ENCODE assay signal across 36 cellular contexts in genomic region chr10:7391748-7392147, GRCh38.
"Had no signal": no experiment of that assay in that cellular context is flagged by ENCODE, and none has a peak within 500 bp of the region (broad histone marks: within the 10 kb centered on the region; RNA-seq: fewer than 3 reads in every experiment).

No MANE protein-coding gene starts in this region.

- H3K27me3 ChIP-seq: adrenal gland, ascending aorta, body of pancreas, brain microvascular endothelial cell, breast epithelium had no signal

- H3K36me3 ChIP-seq: adrenal gland, ascending aorta, brain microvascular endothelial cell, breast epithelium had no signal

- H3K4me3 ChIP-seq: adrenal gland, ascending aorta, body of pancreas, breast epithelium had no signal

- H3K27me3 Mint-ChIP-seq: activated B cell treated with CpG ODN at 0.5 μM for 24 hours; activated CD4-positive, alpha-beta memory T cell treated with anti-CD3 and anti-CD28 coated beads for 36 hours; activated CD4-positive, alpha-beta T cell treated with anti-CD3 and anti-CD28 coated beads, Interleukin-2, amount 10 ng/mL, durations not matched to agents 24 days and 14 days; activated CD8-positive, alpha-beta T cell treated with anti-CD3 and anti-CD28 coated beads for 36 hours; activated naive CD8-positive, alpha-beta T cell treated with anti-CD3 and anti-CD28 coated beads for 36 hours; activated T-helper 17 cell treated with anti-CD3 and anti-CD28 coated beads, Interleukin-2, amount 50 U/mL, for 72 hours had no signal

- H3K27ac ChIP-seq: adrenal gland, ascending aorta, body of pancreas, brain microvascular endothelial cell, breast epithelium, VCaP had no signal

- H3K4me1 ChIP-seq: ascending aorta, body of pancreas, breast epithelium had no signal

- H3K9me3 Mint-ChIP-seq: activated B cell treated with CpG ODN at 0.5 μM for 24 hours; activated CD4-positive, alpha-beta memory T cell treated with anti-CD3 and anti-CD28 coated beads for 36 hours; activated CD4-positive, alpha-beta T cell treated with anti-CD3 and anti-CD28 coated beads, Interleukin-2, amount 10 ng/mL, durations not matched to agents 24 days and 14 days; activated CD8-positive, alpha-beta T cell treated with anti-CD3 and anti-CD28 coated beads for 36 hours; activated naive CD4-positive, alpha-beta T cell treated with anti-CD3 and anti-CD28 coated beads for 36 hours; activated T-cell treated with anti-CD3 and anti-CD28 coated beads, Interleukin-2, amount 50 U/mL, for 4 hours; activated T-cell treated with anti-CD3 and anti-CD28 coated beads, Interleukin-2, amount 50 U/mL, for 72 hours; activated T-helper 1 cell treated with anti-CD3 and anti-CD28 coated beads, Interleukin-12 subunit alpha, Interleukin-12 subunit beta, Interleukin-2, Interleukin-4 antibody, amounts not matched to agents 30 ng/mL and 10 ng/mL and 1 ng/mL, durations not matched to agents 14 hours and 24 hours and 36 hours; activated T-helper 17 cell treated with anti-CD3 and anti-CD28 coated beads, Interleukin-2, amount 50 U/mL, for 72 hours; T-helper 1 cell treated with Interleukin-12 subunit alpha and Interleukin-12 subunit beta and Interleukin-4 antibody, amounts not matched to agents 30 μg/mL and 1 μg/mL, for 36 hours; T-helper 2 cell treated with Interferon-gamma antibody and Interleukin-4, amounts not matched to agents 5 μg/mL and 100 μg/mL, for 36 hours had no signal

- H3K27ac Mint-ChIP-seq: activated B cell treated with CpG ODN at 0.5 μM for 24 hours; activated CD4-positive, alpha-beta memory T cell treated with anti-CD3 and anti-CD28 coated beads for 36 hours; activated CD4-positive, alpha-beta T cell treated with anti-CD3 and anti-CD28 coated beads, Interleukin-2, amount 10 ng/mL, durations not matched to agents 24 days and 14 days; activated CD8-positive, alpha-beta T cell treated with anti-CD3 and anti-CD28 coated beads for 36 hours; activated naive CD4-positive, alpha-beta T cell treated with anti-CD3 and anti-CD28 coated beads for 36 hours; activated naive CD8-positive, alpha-beta T cell treated with anti-CD3 and anti-CD28 coated beads for 36 hours; activated T-helper 1 cell treated with anti-CD3 and anti-CD28 coated beads, Interleukin-12 subunit alpha, Interleukin-12 subunit beta, Interleukin-2, Interleukin-4 antibody, amounts not matched to agents 30 ng/mL and 10 ng/mL and 1 ng/mL, durations not matched to agents 14 hours and 24 hours and 36 hours; activated T-helper 17 cell treated with anti-CD3 and anti-CD28 coated beads, Interleukin-2, amount 50 U/mL, for 72 hours; T-helper 2 cell treated with Interferon-gamma antibody and Interleukin-4, amounts not matched to agents 5 μg/mL and 100 μg/mL, for 36 hours had no signal

- FAIRE-seq: TTC549 had no signal

- DNase-seq: activated B cell treated with CpG ODN at 0.5 μM for 24 hours; activated CD4-positive, alpha-beta memory T cell treated with anti-CD3 and anti-CD28 coated beads for 36 hours; activated CD4-positive, alpha-beta T cell treated with anti-CD3 and anti-CD28 coated beads for 4 hours; activated CD4-positive, alpha-beta T cell treated with anti-CD3 and anti-CD28 coated beads, Interleukin-2, amount 10 ng/mL, durations not matched to agents 24 days and 14 days; activated CD4-positive, alpha-beta T cell treated with anti-CD3 and anti-CD28 coated beads, Interleukin-2, amount 50 U/mL, for 1 hour; activated CD4-positive, alpha-beta T cell treated with anti-CD3 and anti-CD28 coated beads, Interleukin-2, amount 50 U/mL, for 4 hours; activated CD4-positive, CD25-positive, alpha-beta regulatory T cell treated with anti-CD3 and anti-CD28 coated beads, Interleukin-2, amount 50 U/mL, for 72 hours; activated CD8-positive, alpha-beta memory T cell treated with anti-CD3 and anti-CD28 coated beads, Interleukin-2, amount 50 U/mL, for 4 hours; activated CD8-positive, alpha-beta T cell treated with anti-CD3 and anti-CD28 coated beads for 36 hours; activated effector memory CD4-positive, alpha-beta T cell treated with anti-CD3 and anti-CD28 coated beads, Interleukin-2, amount 50 U/mL, for 16 hours; activated gamma-delta T cell treated with Interleukin-2 at 50 U/mL for 16 hours; activated naive CD4-positive, alpha-beta T cell; activated naive CD4-positive, alpha-beta T cell treated with anti-CD3 and anti-CD28 coated beads for 36 hours; activated naive CD4-positive, alpha-beta T cell treated with anti-CD3 and anti-CD28 coated beads, Interleukin-2, amount 50 U/mL, for 16 hours; activated naive CD8-positive, alpha-beta T cell treated with anti-CD3 and anti-CD28 coated beads for 36 hours; activated T-cell treated with anti-CD3 and anti-CD28 coated beads for 4 hours; activated T-cell treated with anti-CD3 and anti-CD28 coated beads, Interleukin-2, amount 50 U/mL, for 1 hour; activated T-cell treated with anti-CD3 and anti-CD28 coated beads, Interleukin-2, amount 50 U/mL, for 4 hours; activated T-cell treated with anti-CD3 and anti-CD28 coated beads, Interleukin-2, amount 50 U/mL, for 72 hours; adrenal gland; amygdala; anterior cingulate cortex; body of pancreas; brain microvascular endothelial cell; central memory CD4-positive, alpha-beta T cell; T-helper 1 cell; T-helper 2 cell; T-helper 9 cell had no signal

- ATAC-seq: activated CD8-positive, alpha-beta T cell treated with anti-CD3 and anti-CD28 coated beads for 36 hours; activated T-cell treated with anti-CD3 and anti-CD28 coated beads, Interleukin-2, amount 50 U/mL, for 4 hours; activated T-cell treated with anti-CD3 and anti-CD28 coated beads, Interleukin-2, amount 50 U/mL, for 72 hours; activated T-helper 17 cell treated with anti-CD3 and anti-CD28 coated beads, Interleukin-2, amount 50 U/mL, for 72 hours; body of pancreas had no signal

- H3K9me3 ChIP-seq: adrenal gland, ascending aorta, body of pancreas, breast epithelium had no signal

- H3K4me3 Mint-ChIP-seq: activated B cell treated with CpG ODN at 0.5 μM for 24 hours; activated CD4-positive, alpha-beta memory T cell treated with anti-CD3 and anti-CD28 coated beads for 36 hours; activated CD4-positive, alpha-beta T cell treated with anti-CD3 and anti-CD28 coated beads, Interleukin-2, amount 10 ng/mL, durations not matched to agents 24 days and 14 days; activated CD8-positive, alpha-beta T cell treated with anti-CD3 and anti-CD28 coated beads for 36 hours; activated naive CD4-positive, alpha-beta T cell treated with anti-CD3 and anti-CD28 coated beads for 36 hours; activated naive CD8-positive, alpha-beta T cell treated with anti-CD3 and anti-CD28 coated beads for 36 hours; activated T-cell treated with anti-CD3 and anti-CD28 coated beads, Interleukin-2, amount 50 U/mL, for 4 hours; activated T-cell treated with anti-CD3 and anti-CD28 coated beads, Interleukin-2, amount 50 U/mL, for 72 hours; activated T-helper 1 cell treated with anti-CD3 and anti-CD28 coated beads, Interleukin-12 subunit alpha, Interleukin-12 subunit beta, Interleukin-2, Interleukin-4 antibody, amounts not matched to agents 30 ng/mL and 10 ng/mL and 1 ng/mL, durations not matched to agents 14 hours and 24 hours and 36 hours; activated T-helper 17 cell treated with anti-CD3 and anti-CD28 coated beads, Interleukin-2, amount 50 U/mL, for 72 hours; T-helper 1 cell treated with Interleukin-12 subunit alpha and Interleukin-12 subunit beta and Interleukin-4 antibody, amounts not matched to agents 30 μg/mL and 1 μg/mL, for 36 hours; T-helper 2 cell treated with Interferon-gamma antibody and Interleukin-4, amounts not matched to agents 5 μg/mL and 100 μg/mL, for 36 hours had no signal
